Comparison of ENCODE assay signal across 8 cellular contexts in genomic region chr6:49409951-49410542, GRCh38. TPM values are rescaled to one million over a fixed set of nuclear protein-coding genes. Genes with fewer than 3 reads are reported as not detected.
DNase-seq lines count a peak whose midpoint lies in the region; ATAC-seq and TF ChIP-seq lines count a peak whose summit lies in the region.

No MANE protein-coding gene starts in this region.

- ATAC-seq in GM19395 (IDR thresholded peaks at IDR 0.05; ENCODE audit: unreplicated experiment) (peak; percentile 95), HG03457 (IDR thresholded peaks at IDR 0.05; ENCODE audit: unreplicated experiment) (peak; percentile 86)

- peaks cover 0 to 5% (median 0%) of the 10 kb centered on the region in 45 donors for H3K27me3 ChIP-seq in dorsolateral prefrontal cortex

- intact Hi-C loops in dorsolateral prefrontal cortex (cut with DNase I) = loop anchor here in 1 of 2 donors (5.0 kb wide), 1 partner anchor 1623 kb away; no protein-coding TSS in a partner anchor

- TF ChIP-seq CTCF in dorsolateral prefrontal cortex (IDR thresholded peaks at IDR 0.05 in 54 of 56, conservative IDR thresholded peaks at IDR 0.05 in 2 of 56; ENCODE audit: low read depth in 1 of 56, partially characterized antibody in 56 of 56) = peak; percentile 68 to 94 (median 84)

- H3K36me3 Mint-ChIP-seq in activated CD4-positive, alpha-beta T cell treated with anti-CD3 and anti-CD28 coated beads, Interleukin-2, amount 10 ng/mL, durations not matched to agents 7 days and 5 days (ENCODE audit: low read depth) = no peaks in the 10 kb centered on the region

- H3K9me3 Mint-ChIP-seq in activated CD4-positive, alpha-beta T cell treated with anti-CD3 and anti-CD28 coated beads, Interleukin-2, amount 10 ng/mL, durations not matched to agents 7 days and 5 days = no peaks in the 10 kb centered on the region

- no peaks in the 10 kb centered on the region for H3K4me1 Mint-ChIP-seq in activated CD4-positive, alpha-beta T cell treated with anti-CD3 and anti-CD28 coated beads, Interleukin-2, amount 10 ng/mL, durations not matched to agents 7 days and 5 days

- H3K4me3 ChIP-seq in dorsolateral prefrontal cortex = no peak overlapping the region

- H3K27ac Mint-ChIP-seq in activated CD4-positive, alpha-beta T cell treated with anti-CD3 and anti-CD28 coated beads, Interleukin-2, amount 10 ng/mL, durations not matched to agents 7 days and 5 days = no peak overlapping the region

- peak; percentile 66 for DNase-seq in COLO668 (lab: John Stamatoyannopoulos, UW; ENCODE audit: unreplicated experiment)
- peak; percentile 88 for DNase-seq in NCI-H510A treated with DMSO at 0.1 percent for 48 hours (lab: John Stamatoyannopoulos, UW)
- peak; percentile 65 for DNase-seq in activated CD4-positive, alpha-beta T cell treated with anti-CD3 and anti-CD28 coated beads, Interleukin-2, amount 10 ng/mL, durations not matched to agents 7 days and 5 days
- DNase-seq in dorsolateral prefrontal cortex = peak; percentile 33 to 91 (median 68)
- DNase-seq in medulla oblongata (ENCODE audit: extremely low spot score) = peak; percentile 82
- DNase-seq in stimulated activated CD8-positive, alpha-beta memory T cell treated with anti-CD3 and anti-CD28 coated beads, Interleukin-2, amount 100 ng/mL, for 48 hours (ENCODE audit: low read depth in 2 of 2) = peak; percentile 15 to 52

- POLR2A ChIA-PET in activated CD4-positive, alpha-beta T cell treated with anti-CD3 and anti-CD28 coated beads, Interleukin-2, amount 10 ng/mL, durations not matched to agents 7 days and 5 days (lab: Charles Lee) = no interaction called here

- H3K27ac ChIP-seq in dorsolateral prefrontal cortex = no peak overlapping the region

- peaks cover 7% of the 10 kb centered on the region for H3K27me3 Mint-ChIP-seq in activated CD4-positive, alpha-beta T cell treated with anti-CD3 and anti-CD28 coated beads, Interleukin-2, amount 10 ng/mL, durations not matched to agents 7 days and 5 days

- CTCF ChIA-PET in activated CD4-positive, alpha-beta T cell treated with anti-CD3 and anti-CD28 coated beads, Interleukin-2, amount 10 ng/mL, durations not matched to agents 7 days and 5 days (lab: Charles Lee) = interaction anchor here (1.2 kb wide), 1 partner anchor 12 kb away, joined by 3 read pairs; no protein-coding TSS in a partner anchor

- H3K4me3 Mint-ChIP-seq in activated CD4-positive, alpha-beta T cell treated with anti-CD3 and anti-CD28 coated beads, Interleukin-2, amount 10 ng/mL, durations not matched to agents 7 days and 5 days = no peak overlapping the region

RNA-seq across cellular contexts. Expression of gene MMUT, which starts 53.0 kb away (rescaled TPM):
- total RNA-seq in activated CD4-positive, alpha-beta T cell treated with anti-CD3 and anti-CD28 coated beads, Interleukin-2, amount 10 ng/mL, durations not matched to agents 7 days and 5 days = 10 to 100 TPM; 17.6 to 18.5 TPM
- total RNA-seq in dorsolateral prefrontal cortex = 10 to 100 TPM; 22.5 to 39.5 (median 30.3) TPM

RNA-seq across cellular contexts. Expression of gene CENPQ, which starts 53.1 kb away (rescaled TPM):
- total RNA-seq in activated CD4-positive, alpha-beta T cell treated with anti-CD3 and anti-CD28 coated beads, Interleukin-2, amount 10 ng/mL, durations not matched to agents 7 days and 5 days = 10 to 100 TPM; 13.3 to 13.9 TPM
- 10 to 100 TPM in 2 of 120 experiments, 1 to 10 TPM in 118; 1.9 to 11.6 (median 5.6) TPM for total RNA-seq in dorsolateral prefrontal cortex

Comparison
In these comparisons a context has a peak if more than half of its experiments do, and no peak if none do; other contexts are left out.
1. DNase-seq: peak in every context shown above with its lines; median percentile 88 in NCI-H510A treated with DMSO at 0.1 percent for 48 hours; 82 in medulla oblongata; 68 in dorsolateral prefrontal cortex; 66 in COLO668; 65 in activated CD4-positive, alpha-beta T cell treated with anti-CD3 and anti-CD28 coated beads, Interleukin-2, amount 10 ng/mL, durations not matched to agents 7 days and 5 days; 34 in stimulated activated CD8-positive, alpha-beta memory T cell treated with anti-CD3 and anti-CD28 coated beads, Interleukin-2, amount 100 ng/mL, for 48 hours.